ENCODE assay signal across 10 cellular contexts in the genomic region with DNA sequence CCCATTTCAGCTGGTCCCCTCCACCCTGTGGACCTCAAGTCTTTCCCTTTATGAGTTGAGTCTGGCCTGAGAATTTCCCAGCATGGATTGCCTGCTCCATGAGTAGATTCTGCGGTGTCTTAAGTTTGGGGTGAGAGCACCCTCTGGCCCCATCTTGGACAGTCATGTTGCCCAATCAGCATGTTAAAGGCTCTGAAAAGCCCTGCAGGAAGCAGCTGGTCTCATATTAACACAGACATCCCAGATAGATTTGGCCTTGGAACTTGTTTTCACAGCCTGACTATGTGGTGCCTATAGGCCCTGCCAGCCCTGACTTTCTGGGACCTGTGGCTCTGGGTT. TPM values are rescaled to one million over a fixed set of nuclear protein-coding genes. Genes with fewer than 3 reads are reported as not detected.
DNase-seq lines count a peak whose midpoint lies in the region; ATAC-seq and TF ChIP-seq lines count a peak whose summit lies in the region.
"Had no signal": no experiment of that assay in that cellular context is flagged by ENCODE, and none has a peak within 500 bp of the region (broad histone marks: within the 10 kb centered on the region; RNA-seq: fewer than 3 reads in every experiment).

No MANE protein-coding gene starts in this region.

- no peaks in the 10 kb centered on the region for H4K20me1 ChIP-seq in OCI-LY7 (ENCODE audit: insufficient read depth, low read length)

- WGBS in tibial nerve, 2 donors = 0% methylated on average over 1 of the region's 1 CpG; no CpG with 5 or more reads in 1 of the 2 donors

- H3K4me2 ChIP-seq in OCI-LY7 (ENCODE audit: low read length) = no peak overlapping the region
- H3K4me2 ChIP-seq: GM23338 had no signal

- H2AFZ ChIP-seq in OCI-LY7 (ENCODE audit: low read length) = no peak overlapping the region
- H2AFZ ChIP-seq: GM23338 had no signal

- H3K4me3 ChIP-seq in OCI-LY7 (ENCODE audit: low read depth, low read length, poor library complexity, severe bottlenecking) = no peak overlapping the region
- H3K4me3 ChIP-seq in tibial nerve = no peak overlapping the region
- H3K4me3 ChIP-seq: GM12878, GM23338 had no signal

- DNase-seq in CD14-positive monocyte (ENCODE audit: low spot score) (no peak), OCI-LY7 (ENCODE audit: low spot score) (no peak), SKM-1 (lab: John Stamatoyannopoulos, UW; ENCODE audit: unreplicated experiment) (no peak), tibial nerve (ENCODE audit: low spot score in 2 of 2) (no peak)
- DNase-seq in stimulated activated naive B cell treated with anti-CD40 and anti-IgM and Interleukin-4, amounts not matched to agents 10 μg/mL and 1 μg/mL and 100 μg/mL, for 72 hours = no peak

- H3K9me3 ChIP-seq in OCI-LY7 (ENCODE audit: low read length) = no peaks in the 10 kb centered on the region
- no peaks in the 10 kb centered on the region for H3K9me3 ChIP-seq in tibial nerve

- H3K9me2 ChIP-seq in OCI-LY7 (ENCODE audit: insufficient read depth, low read length) = no peaks in the 10 kb centered on the region

- H3K27me3 ChIP-seq in tibial nerve = no peaks in the 10 kb centered on the region

- POLR2A ChIA-PET in OCI-LY7 (lab: Charles Lee) = no interaction called here

- H3K4me3 Mint-ChIP-seq in CD14-positive monocyte (no peak overlapping the region), brain (no peak overlapping the region)
- no peak overlapping the region for H3K4me3 Mint-ChIP-seq in stimulated activated naive B cell treated with anti-CD40 and anti-IgM and Interleukin-4, amounts not matched to agents 10 μg/mL and 1 μg/mL and 100 μg/mL, for 72 hours
- H3K4me3 Mint-ChIP-seq: CD8-positive, alpha-beta memory T cell; GM23338 had no signal

- TF ChIP-seq CTCF in CD14-positive monocyte (IDR thresholded peaks at IDR 0.05) (peak; percentile 36), OCI-LY7 (conservative IDR thresholded peaks at IDR 0.05; ENCODE audit: low read length) (peak; percentile 52), brain (conservative IDR thresholded peaks at IDR 0.05) (peak; percentile 24 to 30), tibial nerve (IDR thresholded peaks at IDR 0.05) (no peak)

- no TSS peak for BruUV-seq in OCI-LY7 (replicated peaks; lab: Mats Ljungman, UMichigan)

- H3K79me2 ChIP-seq in OCI-LY7 (ENCODE audit: insufficient read depth, low read depth, low read length) = no peaks in the 10 kb centered on the region

- no peaks in the 10 kb centered on the region for H3K4me1 ChIP-seq in OCI-LY7 (ENCODE audit: insufficient read depth, low read length, poor library complexity, severe bottlenecking)
- peaks cover 0 to 18% (median 0%) of the 10 kb centered on the region in 4 donors for H3K4me1 ChIP-seq in tibial nerve

- CTCF ChIA-PET in OCI-LY7 (lab: Charles Lee; ENCODE audit: unreplicated experiment) = no interaction called here

- H3K27me3 Mint-ChIP-seq in CD14-positive monocyte (ENCODE audit: low read depth in 3 of 3) (peaks cover 0 to 3% (median 1%) of the 10 kb centered on the region in 3 donors), brain (no peaks in the 10 kb centered on the region)
- peaks cover 17 to 28% of the 10 kb centered on the region in 2 donors for H3K27me3 Mint-ChIP-seq in stimulated activated naive B cell treated with anti-CD40 and anti-IgM and Interleukin-4, amounts not matched to agents 10 μg/mL and 1 μg/mL and 100 μg/mL, for 72 hours

- TF ChIP-seq EP300 in tibial nerve (IDR thresholded peaks at IDR 0.05) = no peak

- intact Hi-C loops in CD14-positive monocyte (cut with micrococcal nuclease) (no loop called here), OCI-LY7 (cut with micrococcal nuclease; ENCODE audit: unreplicated experiment) (no loop called here)

- H3K36me3 ChIP-seq in OCI-LY7 (ENCODE audit: insufficient read depth, low read length) = no peaks in the 10 kb centered on the region
- H3K36me3 ChIP-seq in tibial nerve = no peaks in the 10 kb centered on the region

- H3K27ac ChIP-seq in OCI-LY7 (ENCODE audit: low read depth, low read length, poor library complexity, severe bottlenecking) (no peak overlapping the region), tibial nerve (no peak overlapping the region)

- TF ChIP-seq POLR2A in tibial nerve (IDR thresholded peaks at IDR 0.05) = no peak

- ATAC-seq in stimulated activated naive B cell treated with anti-CD40 and anti-IgM and Interleukin-4, amounts not matched to agents 10 μg/mL and 1 μg/mL and 100 μg/mL, for 72 hours (replicated peaks) = peak; percentile 6 to 14
- ATAC-seq in GM18511 (IDR thresholded peaks at IDR 0.05; ENCODE audit: unreplicated experiment) = no peak

- H3K27ac Mint-ChIP-seq in CD14-positive monocyte = no peak overlapping the region
- H3K27ac Mint-ChIP-seq in brain = peak overlapping the region in 3 of 5 experiments; percentile 37 to 52 (median 52)
- H3K27ac Mint-ChIP-seq in stimulated activated naive B cell treated with anti-CD40 and anti-IgM and Interleukin-4, amounts not matched to agents 10 μg/mL and 1 μg/mL and 100 μg/mL, for 72 hours = no peak overlapping the region
- H3K27ac Mint-ChIP-seq: GM23338 had no signal

- H3K36me3 Mint-ChIP-seq in CD14-positive monocyte (no peaks in the 10 kb centered on the region), brain (peaks cover 4% of the 10 kb centered on the region)
- no peaks in the 10 kb centered on the region for H3K36me3 Mint-ChIP-seq in stimulated activated naive B cell treated with anti-CD40 and anti-IgM and Interleukin-4, amounts not matched to agents 10 μg/mL and 1 μg/mL and 100 μg/mL, for 72 hours
- H3K36me3 Mint-ChIP-seq: CD8-positive, alpha-beta memory T cell had no signal

- H3K4me1 Mint-ChIP-seq in CD14-positive monocyte (peaks cover 28% of the 10 kb centered on the region), brain (peaks cover 18% of the 10 kb centered on the region)
- peaks cover 4 to 8% of the 10 kb centered on the region in 2 donors for H3K4me1 Mint-ChIP-seq in stimulated activated naive B cell treated with anti-CD40 and anti-IgM and Interleukin-4, amounts not matched to agents 10 μg/mL and 1 μg/mL and 100 μg/mL, for 72 hours
- H3K4me1 Mint-ChIP-seq: CD8-positive, alpha-beta memory T cell; GM23338 had no signal

- H3K9me3 Mint-ChIP-seq in CD14-positive monocyte (no peaks in the 10 kb centered on the region), brain (no peaks in the 10 kb centered on the region)
- H3K9me3 Mint-ChIP-seq in stimulated activated naive B cell treated with anti-CD40 and anti-IgM and Interleukin-4, amounts not matched to agents 10 μg/mL and 1 μg/mL and 100 μg/mL, for 72 hours = no peaks in the 10 kb centered on the region
- H3K9me3 Mint-ChIP-seq: CD8-positive, alpha-beta memory T cell; GM23338 had no signal

RNA-seq across cellular contexts. Expression of a gene that starts 15.5 kb away (rescaled TPM):
- polyA plus RNA-seq in CD14-positive monocyte (10 to 100 TPM; 16.6 to 28.4 TPM), brain (ENCODE audit: insufficient read depth, low read depth, low replicate concordance) (7.7 TPM)
- 1.4 and 1.7 TPM in 2 replicates for total RNA-seq in OCI-LY7 (2014; rRNA removed; shearing (Covaris generic))
- total RNA-seq in OCI-LY7 (2022) (7.3 and 8.2 TPM in 2 replicates), tibial nerve (10 to 100 TPM in 1 of 4 donors, 1 to 10 TPM in 3; 6.5 to 10.1 (median 7.4) TPM)

Comparison
In these comparisons a context has a peak if more than half of its experiments do, and no peak if none do; other contexts are left out.
1. H3K27ac Mint-ChIP-seq: peak in brain (3 of 5); none in CD14-positive monocyte (0 of 7) and stimulated activated naive B cell treated with anti-CD40 and anti-IgM and Interleukin-4, amounts not matched to agents 10 μg/mL and 1 μg/mL and 100 μg/mL, for 72 hours (single experiment).
2. CTCF ChIP-seq: peak in CD14-positive monocyte (single experiment), OCI-LY7 (single experiment) and brain (2 of 2); none in tibial nerve (0 of 5).